Comparison of ENCODE assay signal across 8 cellular contexts in genomic region chr3:49839193-49839809, GRCh38. TPM values are rescaled to one million over a fixed set of nuclear protein-coding genes. Genes with fewer than 3 reads are reported as not detected.
DNase-seq lines count a peak whose midpoint lies in the region; ATAC-seq and TF ChIP-seq lines count a peak whose summit lies in the region.

No MANE protein-coding gene starts in this region.

- no peaks in the 10 kb centered on the region for H3K4me1 Mint-ChIP-seq in central memory CD8-positive, alpha-beta T cell

- peak; percentile 88 for ATAC-seq in central memory CD8-positive, alpha-beta T cell (replicated peaks; ENCODE audit: extremely low read depth, poor library complexity, severe bottlenecking)
- no peak for ATAC-seq in HG03135 (IDR thresholded peaks at IDR 0.05; ENCODE audit: unreplicated experiment)

- peak; percentile 67 for DNase-seq in A172 (ENCODE audit: low spot score)
- DNase-seq in GM13977 (ENCODE audit: low spot score) = peak; percentile 76
- DNase-seq in NCI-H345 (lab: John Stamatoyannopoulos, UW) = peak; percentile 56
- peak; percentile 77 for DNase-seq in activated CD4-positive, CD25-positive, alpha-beta regulatory T cell treated with anti-CD3 and anti-CD28 coated beads, Interleukin-2, amount 50 U/mL, for 72 hours
- DNase-seq in central memory CD8-positive, alpha-beta T cell (ENCODE audit: low spot score in 2 of 2) = peak; percentile 69
- peak; percentile 70 for DNase-seq in kidney tubule cell (ENCODE audit: low spot score)
- peak; percentile 82 to 83 for DNase-seq in stimulated activated CD4-positive, alpha-beta T cell treated with anti-CD3 and anti-CD28 coated beads, Interleukin-2, amount 100 ng/mL, for 24 hours

- peaks cover 1% of the 10 kb centered on the region for H3K36me3 Mint-ChIP-seq in central memory CD8-positive, alpha-beta T cell (ENCODE audit: insufficient read depth)

- H3K9me3 Mint-ChIP-seq in central memory CD8-positive, alpha-beta T cell = no peaks in the 10 kb centered on the region

- no peaks in the 10 kb centered on the region for H3K27me3 Mint-ChIP-seq in central memory CD8-positive, alpha-beta T cell

- no peak overlapping the region for H3K27ac Mint-ChIP-seq in central memory CD8-positive, alpha-beta T cell (ENCODE audit: low read depth)

- TF ChIP-seq CTCF in GM13977 (IDR thresholded peaks at IDR 0.05; ENCODE audit: extremely low read depth, insufficient read depth, missing control alignments) = peak; percentile 94

- H3K4me3 Mint-ChIP-seq in central memory CD8-positive, alpha-beta T cell = no peak overlapping the region

- in situ Hi-C loops in GM13977 (cut with MboI; ENCODE audit: low pct_unique_long_range_greater_than_20kb, low sequenced_read_pairs, unreplicated experiment) = no loop called here

RNA-seq across cellular contexts. Expression of gene TRAIP, which starts 17.1 kb away (rescaled TPM):
- total RNA-seq in A172 (2014; rRNA removed; shearing (Covaris generic)) = 12.8 and 16.1 TPM in 2 replicates

RNA-seq across cellular contexts. Expression of gene UBA7, which starts 25.5 kb away (rescaled TPM):
- 13.1 and 19.7 TPM in 2 replicates for total RNA-seq in A172 (2014; rRNA removed; shearing (Covaris generic))

RNA-seq across cellular contexts. Expression of gene CAMKV, which starts 30.4 kb away (rescaled TPM):
- not detected in 2 replicates for total RNA-seq in A172 (2014; rRNA removed; shearing (Covaris generic))

RNA-seq across cellular contexts. Expression of gene INKA1, which starts 36.2 kb away (rescaled TPM):
- 2.8 and 6.4 TPM in 2 replicates for total RNA-seq in A172 (2014; rRNA removed; shearing (Covaris generic))

RNA-seq across cellular contexts. Expression of gene CDHR4, which starts 39.6 kb away (rescaled TPM):
- total RNA-seq in A172 (2014; rRNA removed; shearing (Covaris generic)) = not detected in 2 replicates
